In genomic region chrX:136063340-136064079, GRCh38 we compare ENCODE assay signal across 13 cellular contexts.
DNase-seq lines count a peak whose midpoint lies in the region; ATAC-seq and TF ChIP-seq lines count a peak whose summit lies in the region.
"Had no signal": no experiment of that assay in that cellular context is flagged by ENCODE, and none has a peak within 500 bp of the region (broad histone marks: within the 10 kb centered on the region; RNA-seq: fewer than 3 reads in every experiment).

No MANE protein-coding gene starts in this region.

- H3K27ac ChIP-seq in GM23248 = no peak overlapping the region
- H3K27ac ChIP-seq in Peyer's patch = peak overlapping the region; percentile 22 to 72 (median 45)
- peak overlapping the region; percentile 71 for H3K27ac ChIP-seq in rectal smooth muscle tissue (ENCODE audit: low read depth, low read length)
- H3K27ac ChIP-seq: KMS-11 had no signal

- H3K9me3 ChIP-seq in GM23248 (ENCODE audit: low read depth) (no peaks in the 10 kb centered on the region), Peyer's patch (no peaks in the 10 kb centered on the region)

- 63% methylated on average over 7 of the region's 7 CpGs for WGBS in GM23248 (ENCODE audit: low coverage in 1 of 2, low lambda C conversion rate in 2 of 2, missing lambda C conversion rate in 2 of 2), 2 experiments

- no peaks in the 10 kb centered on the region for H3K79me2 ChIP-seq in GM23248 (ENCODE audit: insufficient read depth)

- no peaks in the 10 kb centered on the region for H3K4me1 Mint-ChIP-seq in immature natural killer cell

- TF ChIP-seq CTCF in Peyer's patch (IDR thresholded peaks at IDR 0.05) = no peak

- no peak for TF ChIP-seq POLR2A in Peyer's patch (IDR thresholded peaks at IDR 0.05)

- no peaks in the 10 kb centered on the region for H3K9me3 Mint-ChIP-seq in immature natural killer cell

- H4K20me1 ChIP-seq in GM23248 (ENCODE audit: insufficient read depth) = no peaks in the 10 kb centered on the region

- H3K9ac ChIP-seq in GM23248 (no peak overlapping the region), rectal smooth muscle tissue (ENCODE audit: low read length) (no peak overlapping the region)
- H3K9ac ChIP-seq: KMS-11 had no signal

- H3K36me3 ChIP-seq in GM23248 (ENCODE audit: low read depth) = no peaks in the 10 kb centered on the region
- H3K36me3 ChIP-seq in Peyer's patch = no peaks in the 10 kb centered on the region
- no peaks in the 10 kb centered on the region for H3K36me3 ChIP-seq in rectal smooth muscle tissue (ENCODE audit: control insufficient read depth, insufficient read depth, low read length)

- no peaks in the 10 kb centered on the region for H3K36me3 Mint-ChIP-seq in immature natural killer cell

- DNase-seq in GM23248 = peak; percentile 42
- no peak for DNase-seq in Peyer's patch
- peak; percentile 36 for DNase-seq in fibroblast of the conjunctiva (ENCODE audit: low read depth)
- DNase-seq in immature natural killer cell = no peak
- no peak for DNase-seq in AG08395 (ENCODE audit: low spot score)
- no peak for DNase-seq in NK-92 (lab: John Stamatoyannopoulos, UW; ENCODE audit: unreplicated experiment)
- DNase-seq: activated T-cell treated with anti-CD3 and anti-CD28 coated beads, Interleukin-2, amount 50 U/mL, for 48 hours; Calu3; NCI-H748 treated with DMSO at 0.1 percent for 48 hours; stimulated activated CD4-positive, alpha-beta T cell treated with anti-CD3 and anti-CD28 coated beads, Interleukin-2, amount 100 ng/mL, for 24 hours had no signal

- H3K27me3 Mint-ChIP-seq in immature natural killer cell (ENCODE audit: low read depth in 3 of 3) = peaks cover 0 to 4% (median 0%) of the 10 kb centered on the region in 3 donors

- H3K4me3 Mint-ChIP-seq in immature natural killer cell = no peak overlapping the region

- ATAC-seq in SK-N-SH treated with all-trans-retinoic acid at 6 μM for 48 hours = no peak

- H3K4me1 ChIP-seq in GM23248 (ENCODE audit: insufficient read depth) (peaks cover 18% of the 10 kb centered on the region), Peyer's patch (no peaks in the 10 kb centered on the region), rectal smooth muscle tissue (ENCODE audit: control insufficient read depth, insufficient read depth, low read length) (peaks cover 14% of the 10 kb centered on the region)

- no peak overlapping the region for H2AFZ ChIP-seq in GM23248

- H3K9me2 ChIP-seq in GM23248 (ENCODE audit: insufficient read depth) = no peaks in the 10 kb centered on the region

- in situ Hi-C loops in GM23248 (cut with MboI) = no loop called here

- H3K27me3 ChIP-seq in GM23248 (replicated peaks; ENCODE audit: insufficient read depth) = no peaks in the 10 kb centered on the region
- H3K27me3 ChIP-seq in Peyer's patch = no peaks in the 10 kb centered on the region
- peaks cover 3% of the 10 kb centered on the region for H3K27me3 ChIP-seq in rectal smooth muscle tissue (ENCODE audit: control insufficient read depth, insufficient read depth, low read length)

- H3K4me3 ChIP-seq in GM23248 (no peak overlapping the region), Peyer's patch (no peak overlapping the region), rectal smooth muscle tissue (ENCODE audit: low read length) (no peak overlapping the region)

- H3F3A ChIP-seq in GM23248 (ENCODE audit: insufficient read depth) = peaks cover 7% of the 10 kb centered on the region; the same call in 1 of the 2 replicates

- H3K4me2 ChIP-seq in GM23248 (ENCODE audit: unreplicated experiment) = no peak overlapping the region
- H3K4me2 ChIP-seq: KMS-11 had no signal

- H3K27ac Mint-ChIP-seq in immature natural killer cell = no peak overlapping the region

TF ChIP-seq in SK-N-SH treated with all-trans-retinoic acid at 6 μM for 48 hours, 23 proteins besides CTCF, POLR2A, EP300 and RAD21:
- no peak for TF ChIP-seq TOX (CRISPR knock-in tag; IDR thresholded peaks at IDR 0.05; ENCODE audit: borderline replicate concordance)
- TF ChIP-seq ZC3H10 (CRISPR knock-in tag; IDR thresholded peaks at IDR 0.05) = no peak
- TF ChIP-seq, protein P1, sequence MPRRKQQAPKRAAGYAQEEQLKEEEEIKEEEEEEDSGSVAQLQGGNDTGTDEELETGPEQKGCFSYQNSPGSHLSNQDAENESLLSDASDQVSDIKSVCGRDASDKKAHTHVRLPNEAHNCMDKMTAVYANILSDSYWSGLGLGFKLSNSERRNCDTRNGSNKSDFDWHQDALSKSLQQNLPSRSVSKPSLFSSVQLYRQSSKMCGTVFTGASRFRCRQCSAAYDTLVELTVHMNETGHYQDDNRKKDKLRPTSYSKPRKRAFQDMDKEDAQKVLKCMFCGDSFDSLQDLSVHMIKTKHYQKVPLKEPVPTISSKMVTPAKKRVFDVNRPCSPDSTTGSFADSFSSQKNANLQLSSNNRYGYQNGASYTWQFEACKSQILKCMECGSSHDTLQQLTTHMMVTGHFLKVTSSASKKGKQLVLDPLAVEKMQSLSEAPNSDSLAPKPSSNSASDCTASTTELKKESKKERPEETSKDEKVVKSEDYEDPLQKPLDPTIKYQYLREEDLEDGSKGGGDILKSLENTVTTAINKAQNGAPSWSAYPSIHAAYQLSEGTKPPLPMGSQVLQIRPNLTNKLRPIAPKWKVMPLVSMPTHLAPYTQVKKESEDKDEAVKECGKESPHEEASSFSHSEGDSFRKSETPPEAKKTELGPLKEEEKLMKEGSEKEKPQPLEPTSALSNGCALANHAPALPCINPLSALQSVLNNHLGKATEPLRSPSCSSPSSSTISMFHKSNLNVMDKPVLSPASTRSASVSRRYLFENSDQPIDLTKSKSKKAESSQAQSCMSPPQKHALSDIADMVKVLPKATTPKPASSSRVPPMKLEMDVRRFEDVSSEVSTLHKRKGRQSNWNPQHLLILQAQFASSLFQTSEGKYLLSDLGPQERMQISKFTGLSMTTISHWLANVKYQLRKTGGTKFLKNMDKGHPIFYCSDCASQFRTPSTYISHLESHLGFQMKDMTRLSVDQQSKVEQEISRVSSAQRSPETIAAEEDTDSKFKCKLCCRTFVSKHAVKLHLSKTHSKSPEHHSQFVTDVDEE (CRISPR knock-in tag; IDR thresholded peaks at IDR 0.05) = no peak
- TF ChIP-seq BACH2 (CRISPR knock-in tag; IDR thresholded peaks at IDR 0.05; ENCODE audit: borderline replicate concordance) = no peak
- no peak for TF ChIP-seq OSR1 (CRISPR knock-in tag; IDR thresholded peaks at IDR 0.05)
- no peak for TF ChIP-seq ZNF70 (CRISPR knock-in tag; IDR thresholded peaks at IDR 0.05)
- TF ChIP-seq GLIS3 (CRISPR knock-in tag; IDR thresholded peaks at IDR 0.05) = no peak
- TF ChIP-seq ZNF8 (CRISPR knock-in tag; IDR thresholded peaks at IDR 0.05) = no peak
- TF ChIP-seq ESRRG (CRISPR knock-in tag; IDR thresholded peaks at IDR 0.05) = no peak
- TF ChIP-seq ZNF565 (CRISPR knock-in tag; conservative IDR thresholded peaks at IDR 0.05; ENCODE audit: low read depth) = no peak
- TF ChIP-seq, protein P2, sequence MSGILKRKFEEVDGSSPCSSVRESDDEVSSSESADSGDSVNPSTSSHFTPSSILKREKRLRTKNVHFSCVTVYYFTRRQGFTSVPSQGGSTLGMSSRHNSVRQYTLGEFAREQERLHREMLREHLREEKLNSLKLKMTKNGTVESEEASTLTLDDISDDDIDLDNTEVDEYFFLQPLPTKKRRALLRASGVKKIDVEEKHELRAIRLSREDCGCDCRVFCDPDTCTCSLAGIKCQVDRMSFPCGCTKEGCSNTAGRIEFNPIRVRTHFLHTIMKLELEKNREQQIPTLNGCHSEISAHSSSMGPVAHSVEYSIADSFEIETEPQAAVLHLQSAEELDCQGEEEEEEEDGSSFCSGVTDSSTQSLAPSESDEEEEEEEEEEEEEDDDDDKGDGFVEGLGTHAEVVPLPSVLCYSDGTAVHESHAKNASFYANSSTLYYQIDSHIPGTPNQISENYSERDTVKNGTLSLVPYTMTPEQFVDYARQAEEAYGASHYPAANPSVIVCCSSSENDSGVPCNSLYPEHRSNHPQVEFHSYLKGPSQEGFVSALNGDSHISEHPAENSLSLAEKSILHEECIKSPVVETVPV (CRISPR knock-in tag; IDR thresholded peaks at IDR 0.05) = no peak
- TF ChIP-seq, protein P3, sequence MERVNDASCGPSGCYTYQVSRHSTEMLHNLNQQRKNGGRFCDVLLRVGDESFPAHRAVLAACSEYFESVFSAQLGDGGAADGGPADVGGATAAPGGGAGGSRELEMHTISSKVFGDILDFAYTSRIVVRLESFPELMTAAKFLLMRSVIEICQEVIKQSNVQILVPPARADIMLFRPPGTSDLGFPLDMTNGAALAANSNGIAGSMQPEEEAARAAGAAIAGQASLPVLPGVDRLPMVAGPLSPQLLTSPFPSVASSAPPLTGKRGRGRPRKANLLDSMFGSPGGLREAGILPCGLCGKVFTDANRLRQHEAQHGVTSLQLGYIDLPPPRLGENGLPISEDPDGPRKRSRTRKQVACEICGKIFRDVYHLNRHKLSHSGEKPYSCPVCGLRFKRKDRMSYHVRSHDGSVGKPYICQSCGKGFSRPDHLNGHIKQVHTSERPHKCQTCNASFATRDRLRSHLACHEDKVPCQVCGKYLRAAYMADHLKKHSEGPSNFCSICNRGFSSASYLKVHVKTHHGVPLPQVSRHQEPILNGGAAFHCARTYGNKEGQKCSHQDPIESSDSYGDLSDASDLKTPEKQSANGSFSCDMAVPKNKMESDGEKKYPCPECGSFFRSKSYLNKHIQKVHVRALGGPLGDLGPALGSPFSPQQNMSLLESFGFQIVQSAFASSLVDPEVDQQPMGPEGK (CRISPR knock-in tag; IDR thresholded peaks at IDR 0.05; ENCODE audit: borderline replicate concordance) = no peak
- no peak for TF ChIP-seq SNAI2 (CRISPR knock-in tag; IDR thresholded peaks at IDR 0.05)
- no peak for TF ChIP-seq TCF4 (CRISPR knock-in tag; IDR thresholded peaks at IDR 0.05; ENCODE audit: borderline replicate concordance)
- no peak for TF ChIP-seq ZFP3 (CRISPR knock-in tag; IDR thresholded peaks at IDR 0.05)
- TF ChIP-seq POU6F1 (CRISPR knock-in tag; IDR thresholded peaks at IDR 0.05; ENCODE audit: borderline replicate concordance, low read depth) = no peak
- no peak for TF ChIP-seq PPARA (CRISPR knock-in tag; IDR thresholded peaks at IDR 0.05; ENCODE audit: borderline replicate concordance)

Comparison
In these comparisons a context has a peak if more than half of its experiments do, and no peak if none do; other contexts are left out.
1. DNase-seq: peak in GM23248 (single experiment) and fibroblast of the conjunctiva (single experiment); none in Peyer's patch (0 of 3), immature natural killer cell (0 of 3), AG08395 (single experiment) and NK-92 (single experiment).